In the genomic region with DNA sequence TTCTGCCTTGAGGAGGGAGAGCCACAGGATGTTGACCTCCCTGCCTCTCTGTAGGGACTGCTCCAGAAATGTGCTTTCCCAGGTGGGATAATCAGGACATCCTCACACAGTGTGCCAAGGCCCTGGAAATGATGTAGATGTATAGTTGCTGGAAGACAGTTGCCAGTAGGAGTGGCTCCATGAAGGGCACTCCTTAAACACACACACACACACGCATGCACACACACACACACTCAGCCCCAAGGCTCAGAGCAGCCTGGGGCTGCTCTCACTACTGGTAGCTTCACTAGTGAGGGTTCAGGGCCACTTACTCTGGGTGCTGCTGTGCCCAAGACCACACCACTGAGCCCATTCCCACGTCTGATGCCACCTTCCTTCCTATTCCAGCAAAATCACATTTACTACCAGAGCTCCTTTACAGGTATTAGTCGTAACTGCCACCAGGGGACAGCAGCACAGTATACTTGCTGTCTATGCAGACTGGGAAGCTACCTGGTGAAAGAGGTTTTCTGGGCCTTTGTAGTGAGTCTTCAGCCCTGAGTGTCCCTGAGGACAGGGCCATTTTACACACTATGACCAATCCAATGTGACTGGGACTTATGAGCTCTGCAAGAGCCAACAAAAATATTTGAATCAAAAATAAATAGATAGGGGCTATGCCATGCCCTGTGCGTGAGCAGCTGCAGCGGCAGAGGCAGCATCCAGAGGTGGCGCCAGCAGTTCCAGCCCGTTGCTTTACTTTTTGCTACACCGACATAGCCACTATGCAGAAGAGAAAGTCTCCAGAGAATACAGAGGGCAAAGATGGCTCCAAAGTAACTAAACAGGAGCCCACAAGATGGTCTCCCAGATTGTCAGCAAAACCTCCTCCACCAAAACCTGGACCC, we compare ENCODE assay signal across 11 cellular contexts. TPM values are rescaled to one million over a fixed set of nuclear protein-coding genes. Genes with fewer than 3 reads are reported as not detected.
DNase-seq lines count a peak whose midpoint lies in the region; ATAC-seq and TF ChIP-seq lines count a peak whose summit lies in the region.
"Had no signal": no experiment of that assay in that cellular context is flagged by ENCODE, and none has a peak within 500 bp of the region (broad histone marks: within the 10 kb centered on the region; RNA-seq: fewer than 3 reads in every experiment).

No MANE protein-coding gene starts in this region.

- H3K27me3 Mint-ChIP-seq in activated T-cell treated with anti-CD3 and anti-CD28 coated beads, Interleukin-2, amount 50 U/mL, for 72 hours (ENCODE audit: low read depth) = peaks cover 24% of the 10 kb centered on the region
- peaks cover 28 to 29% of the 10 kb centered on the region in 2 donors for H3K27me3 Mint-ChIP-seq in stimulated activated naive B cell treated with anti-CD40 and anti-IgM and Interleukin-4, amounts not matched to agents 10 μg/mL and 1 μg/mL and 100 μg/mL, for 72 hours

- no peaks in the 10 kb centered on the region for H3K4me1 ChIP-seq in tibial nerve

- no peaks in the 10 kb centered on the region for H3K36me3 ChIP-seq in tibial nerve

- no peak overlapping the region for H3K27ac ChIP-seq in tibial nerve

- 35 to 53% methylated on average over 8 of the region's 8 CpGs for WGBS in tibial nerve, 2 donors

- ATAC-seq in activated T-cell treated with anti-CD3 and anti-CD28 coated beads, Interleukin-2, amount 50 U/mL, for 72 hours (replicated peaks in 1 of 2) = peak; percentile 43 to 46
- peak; percentile 46 to 48 for ATAC-seq in stimulated activated naive B cell treated with anti-CD40 and anti-IgM and Interleukin-4, amounts not matched to agents 10 μg/mL and 1 μg/mL and 100 μg/mL, for 72 hours (replicated peaks)
- no peak for ATAC-seq in GM18858 (IDR thresholded peaks at IDR 0.05; ENCODE audit: unreplicated experiment)

- TF ChIP-seq POLR2A in tibial nerve (IDR thresholded peaks at IDR 0.05) = no peak

- no peak for TF ChIP-seq EP300 in tibial nerve (IDR thresholded peaks at IDR 0.05)

- no peaks in the 10 kb centered on the region for H3K9me3 ChIP-seq in tibial nerve

- no peak overlapping the region for H3K4me3 Mint-ChIP-seq in activated T-cell treated with anti-CD3 and anti-CD28 coated beads, Interleukin-2, amount 50 U/mL, for 72 hours
- no peak overlapping the region for H3K4me3 Mint-ChIP-seq in stimulated activated naive B cell treated with anti-CD40 and anti-IgM and Interleukin-4, amounts not matched to agents 10 μg/mL and 1 μg/mL and 100 μg/mL, for 72 hours

- DNase-seq in activated T-cell treated with anti-CD3 and anti-CD28 coated beads, Interleukin-2, amount 50 U/mL, for 72 hours = peak in 1 of 2 donors; percentile 16
- no peak for DNase-seq in activated T-cell treated with anti-CD3 and anti-CD28 coated beads, Interleukin-2, amount 50 U/mL, for 1 hour
- DNase-seq in NCI-H226 = peak; percentile 7
- peak; percentile 2 for DNase-seq in central memory CD4-positive, alpha-beta T cell
- no peak for DNase-seq in stimulated activated naive B cell treated with anti-CD40 and anti-IgM and Interleukin-4, amounts not matched to agents 10 μg/mL and 1 μg/mL and 100 μg/mL, for 72 hours
- DNase-seq in tibial nerve (ENCODE audit: low spot score in 2 of 2) = no peak
- no peak for DNase-seq in DMS79 (lab: John Stamatoyannopoulos, UW)

- H3K4me1 Mint-ChIP-seq in activated T-cell treated with anti-CD3 and anti-CD28 coated beads, Interleukin-2, amount 50 U/mL, for 72 hours (ENCODE audit: low read depth) = peaks cover 1% of the 10 kb centered on the region
- H3K4me1 Mint-ChIP-seq in stimulated activated naive B cell treated with anti-CD40 and anti-IgM and Interleukin-4, amounts not matched to agents 10 μg/mL and 1 μg/mL and 100 μg/mL, for 72 hours = no peaks in the 10 kb centered on the region

- TF ChIP-seq CTCF in tibial nerve (IDR thresholded peaks at IDR 0.05) = peak in 2 of 5 experiments; percentile 17 to 22

- no peak overlapping the region for H3K27ac Mint-ChIP-seq in activated T-cell treated with anti-CD3 and anti-CD28 coated beads, Interleukin-2, amount 50 U/mL, for 72 hours
- H3K27ac Mint-ChIP-seq in stimulated activated naive B cell treated with anti-CD40 and anti-IgM and Interleukin-4, amounts not matched to agents 10 μg/mL and 1 μg/mL and 100 μg/mL, for 72 hours = no peak overlapping the region

- H3K36me3 Mint-ChIP-seq in activated T-cell treated with anti-CD3 and anti-CD28 coated beads, Interleukin-2, amount 50 U/mL, for 72 hours (ENCODE audit: insufficient read depth in 2 of 2) = no peaks in the 10 kb centered on the region
- no peaks in the 10 kb centered on the region for H3K36me3 Mint-ChIP-seq in stimulated activated naive B cell treated with anti-CD40 and anti-IgM and Interleukin-4, amounts not matched to agents 10 μg/mL and 1 μg/mL and 100 μg/mL, for 72 hours

- H3K9me3 Mint-ChIP-seq in activated T-cell treated with anti-CD3 and anti-CD28 coated beads, Interleukin-2, amount 50 U/mL, for 72 hours = no peaks in the 10 kb centered on the region
- peaks cover 0 to 4% of the 10 kb centered on the region in 2 donors for H3K9me3 Mint-ChIP-seq in stimulated activated naive B cell treated with anti-CD40 and anti-IgM and Interleukin-4, amounts not matched to agents 10 μg/mL and 1 μg/mL and 100 μg/mL, for 72 hours

- H3K4me3 ChIP-seq in tibial nerve = no peak overlapping the region

- no peaks in the 10 kb centered on the region for H3K27me3 ChIP-seq in tibial nerve

RNA-seq across cellular contexts. Expression of gene CRNN, which starts 15.0 kb away (rescaled TPM):
- not detected for total RNA-seq in activated T-cell treated with anti-CD3 and anti-CD28 coated beads, Interleukin-2, amount 50 U/mL, for 72 hours
- total RNA-seq in tibial nerve = not detected
- total RNA-seq: endothelial cell of umbilical vein, posterior vena cava, subcutaneous adipose tissue had no signal

RNA-seq across cellular contexts. Expression of gene FLG2, which starts 39.2 kb away (rescaled TPM):
- not detected for total RNA-seq in activated T-cell treated with anti-CD3 and anti-CD28 coated beads, Interleukin-2, amount 50 U/mL, for 72 hours
- total RNA-seq in tibial nerve = not detected
- total RNA-seq: endothelial cell of umbilical vein, posterior vena cava had no signal

Comparison
In these comparisons a context has a peak if more than half of its experiments do, and no peak if none do; other contexts are left out.
1. DNase-seq: peak in NCI-H226 (single experiment) and central memory CD4-positive, alpha-beta T cell (single experiment); none in activated T-cell treated with anti-CD3 and anti-CD28 coated beads, Interleukin-2, amount 50 U/mL, for 1 hour (single experiment), stimulated activated naive B cell treated with anti-CD40 and anti-IgM and Interleukin-4, amounts not matched to agents 10 μg/mL and 1 μg/mL and 100 μg/mL, for 72 hours (single experiment), tibial nerve (0 of 2) and DMS79 (single experiment).